ENCODE assay signal across 16 cellular contexts in the genomic region with DNA sequence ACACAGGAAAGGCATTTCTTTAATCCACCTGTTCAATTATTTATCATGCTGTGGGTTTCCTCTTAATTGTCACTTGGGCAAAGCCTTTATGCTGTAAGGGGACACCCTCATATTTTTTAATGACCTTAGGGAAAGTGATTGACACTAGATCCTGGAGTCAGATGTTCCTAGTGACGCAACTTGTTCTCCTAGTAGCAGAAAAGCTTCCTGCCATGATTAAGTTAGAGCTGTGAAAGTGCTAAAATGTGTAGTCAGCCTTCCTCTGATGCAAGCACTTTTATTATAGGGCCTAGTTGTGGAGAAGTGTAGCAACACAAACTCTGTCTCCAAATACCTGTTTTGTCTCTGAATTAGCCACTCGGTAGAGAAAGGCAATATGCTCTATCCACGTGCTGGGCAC. TPM values are rescaled to one million over a fixed set of nuclear protein-coding genes. Genes with fewer than 3 reads are reported as not detected.
DNase-seq lines count a peak whose midpoint lies in the region; ATAC-seq and TF ChIP-seq lines count a peak whose summit lies in the region.
"Had no signal": no experiment of that assay in that cellular context is flagged by ENCODE, and none has a peak within 500 bp of the region (broad histone marks: within the 10 kb centered on the region; RNA-seq: fewer than 3 reads in every experiment).

No MANE protein-coding gene starts in this region.

- no peak for TF ChIP-seq CTCF in MCF 10A (IDR thresholded peaks at IDR 0.05; ENCODE audit: unreplicated experiment)
- TF ChIP-seq CTCF in mammary epithelial cell (conservative IDR thresholded peaks at IDR 0.05 in 1 of 2, IDR thresholded peaks at IDR 0.05 in 1 of 2; ENCODE audit: extremely low read depth in 1 of 2, insufficient read depth in 1 of 2, low read depth in 1 of 2, low read length in 2 of 2): no peak
- TF ChIP-seq CTCF in gastroesophageal sphincter (IDR thresholded peaks at IDR 0.05): no peak
- no peak for TF ChIP-seq CTCF in tibial nerve (IDR thresholded peaks at IDR 0.05)
- no peak for TF ChIP-seq CTCF in glutamatergic neuron (IDR thresholded peaks at IDR 0.05; ENCODE audit: partially characterized antibody, unreplicated experiment)

- dilution Hi-C loops in mammary epithelial cell (cut with HindIII; ENCODE audit: low sequenced_read_pairs): no loop called here

- H3K36me3 ChIP-seq in mammary epithelial cell (ENCODE audit: insufficient read depth, low read length) (no peaks in the 10 kb centered on the region), gastroesophageal sphincter (no peaks in the 10 kb centered on the region), tibial nerve (no peaks in the 10 kb centered on the region)

- intact Hi-C loops in MCF 10A (cut with micrococcal nuclease): no loop called here
- intact Hi-C loops in mammary epithelial cell (cut with micrococcal nuclease): no loop called here

- no peak for TF ChIP-seq POLR2A in gastroesophageal sphincter (IDR thresholded peaks at IDR 0.05)
- no peak for TF ChIP-seq POLR2A in tibial nerve (IDR thresholded peaks at IDR 0.05)

- H3K4me3 ChIP-seq in mammary epithelial cell (replicated peaks in 1 of 3; ENCODE audit: insufficient read depth in 1 of 3, low read depth in 2 of 3, low read length in 3 of 3) (no peak overlapping the region), gastroesophageal sphincter (no peak overlapping the region), tibial nerve (no peak overlapping the region)

- H3K27ac Mint-ChIP-seq in MCF 10A (ENCODE audit: low read depth, unreplicated experiment) (no peak overlapping the region), glutamatergic neuron (ENCODE audit: unreplicated experiment) (no peak overlapping the region)

- CTCF ChIA-PET in MCF 10A (lab: Yijun Ruan, JAX): interaction anchor here (1.3 to 1.7 kb wide), 2 partner anchors 8 to 25 kb away, joined by 3 to 8 read pairs; no protein-coding TSS in a partner anchor
- CTCF ChIA-PET in mammary epithelial cell (lab: Charles Lee; ENCODE audit: low non-redundant PET): no interaction called here

- H3K9ac ChIP-seq in mammary epithelial cell (ENCODE audit: insufficient read depth, low read length): no peak overlapping the region

- H4K20me1 ChIP-seq in mammary epithelial cell (ENCODE audit: insufficient read depth, low read length): no peaks in the 10 kb centered on the region

- H3K36me3 Mint-ChIP-seq in MCF 10A (ENCODE audit: insufficient read depth, unreplicated experiment) (no peaks in the 10 kb centered on the region), glutamatergic neuron (ENCODE audit: unreplicated experiment) (no peaks in the 10 kb centered on the region)

- H3K27me3 Mint-ChIP-seq in MCF 10A (ENCODE audit: insufficient read depth, unreplicated experiment) (no peaks in the 10 kb centered on the region), glutamatergic neuron (ENCODE audit: unreplicated experiment) (no peaks in the 10 kb centered on the region)

- peak; percentile 42 for DNase-seq in MCF 10A (ENCODE audit: unreplicated experiment)
- DNase-seq in mammary epithelial cell: no peak
- peak; percentile 20 for DNase-seq in RPMI8226
- no peak for DNase-seq in tibial nerve (ENCODE audit: low spot score in 2 of 2)
- DNase-seq in glomerular visceral epithelial cell (ENCODE audit: extremely low spot score): no peak
- DNase-seq in glutamatergic neuron: no peak
- DNase-seq: activated effector memory CD4-positive, alpha-beta T cell treated with anti-CD3 and anti-CD28 coated beads, Interleukin-2, amount 50 U/mL, for 16 hours; Karpas-422; left ventricle myocardium superior; substantia nigra had no signal

- WGBS in mammary epithelial cell (ENCODE audit: low coverage, missing lambda C conversion rate): 98% methylated on average over 3 of the region's 3 CpGs
- 45 to 52% methylated on average over 3 of the region's 3 CpGs for WGBS in gastroesophageal sphincter (ENCODE audit: low coverage in 1 of 2), 2 donors
- WGBS in tibial nerve, 2 donors: 53 to 55% methylated on average over 3 of the region's 3 CpGs

- BruUV-seq in MCF 10A (replicated peaks; lab: Mats Ljungman, UMichigan) (no TSS peak), mammary epithelial cell (replicated peaks; lab: Mats Ljungman, UMichigan) (no TSS peak)

- no peaks in the 10 kb centered on the region for H3K9me3 ChIP-seq in mammary epithelial cell (replicated peaks; ENCODE audit: insufficient read depth, low read length)
- H3K9me3 ChIP-seq in gastroesophageal sphincter: no peaks in the 10 kb centered on the region
- no peaks in the 10 kb centered on the region for H3K9me3 ChIP-seq in tibial nerve

- H3K4me3 Mint-ChIP-seq in MCF 10A (ENCODE audit: unreplicated experiment): no peak overlapping the region
- no peak overlapping the region for H3K4me3 Mint-ChIP-seq in glutamatergic neuron (ENCODE audit: unreplicated experiment)
- H3K4me3 Mint-ChIP-seq: neural crest cell had no signal

- in situ Hi-C loops in mammary epithelial cell (cut with MboI; ENCODE audit: low sequenced_read_pairs in 2 of 2): loop anchor here (10.0 kb wide), 2 partner anchors 64 to 186 kb away; no protein-coding TSS in a partner anchor

- H3K9me3 Mint-ChIP-seq in MCF 10A (ENCODE audit: unreplicated experiment) (no peaks in the 10 kb centered on the region), glutamatergic neuron (ENCODE audit: unreplicated experiment) (no peaks in the 10 kb centered on the region)
- H3K9me3 Mint-ChIP-seq: neural crest cell had no signal

- H2AFZ ChIP-seq in mammary epithelial cell (ENCODE audit: low read depth, low read length): no peak overlapping the region

- H3K27ac ChIP-seq in mammary epithelial cell (ENCODE audit: insufficient read depth, low read depth, low read length) (no peak overlapping the region), gastroesophageal sphincter (no peak overlapping the region), tibial nerve (peak overlapping the region in 3 of 4 donors; percentile 32 to 70 (median 47))
- H3K27ac ChIP-seq: HL-60, VCaP had no signal

- ATAC-seq in gastroesophageal sphincter (peak; percentile 63), HG02571 (IDR thresholded peaks at IDR 0.05; ENCODE audit: unreplicated experiment) (no peak)
- ATAC-seq: left ventricle myocardium superior, SK-N-SH treated with all-trans-retinoic acid at 6 μM for 48 hours had no signal

- peaks cover 14% of the 10 kb centered on the region for H3K4me1 Mint-ChIP-seq in MCF 10A (ENCODE audit: insufficient read depth, unreplicated experiment)
- H3K4me1 Mint-ChIP-seq in glutamatergic neuron (ENCODE audit: low read depth, unreplicated experiment): peaks cover 5% of the 10 kb centered on the region

- H3K4me2 ChIP-seq in mammary epithelial cell (ENCODE audit: insufficient read depth, low read depth, low read length): no peak overlapping the region

- H3K27me3 ChIP-seq in mammary epithelial cell (ENCODE audit: insufficient read depth, low read length) (no peaks in the 10 kb centered on the region), gastroesophageal sphincter (no peaks in the 10 kb centered on the region), tibial nerve (no peaks in the 10 kb centered on the region)

- TF ChIP-seq EP300 in gastroesophageal sphincter (IDR thresholded peaks at IDR 0.05) (no peak), tibial nerve (IDR thresholded peaks at IDR 0.05) (peak in 1 of 2 donors; percentile 65)

- POLR2A ChIA-PET in MCF 10A (lab: Yijun Ruan, JAX): no interaction called here

- H3K4me1 ChIP-seq in mammary epithelial cell (ENCODE audit: insufficient read depth, low read length) (no peaks in the 10 kb centered on the region), gastroesophageal sphincter (peaks cover 0 to 33% (median 3%) of the 10 kb centered on the region in 3 donors), tibial nerve (peaks cover 0 to 32% (median 4%) of the 10 kb centered on the region in 4 donors)

- no peaks in the 10 kb centered on the region for H3K79me2 ChIP-seq in mammary epithelial cell (ENCODE audit: insufficient read depth, low read length)

RNA-seq across cellular contexts. Expression of a gene that starts 12.3 kb away (rescaled TPM):
- total RNA-seq in MCF 10A (2022) (1.1 and 1.7 TPM in 2 replicates), mammary epithelial cell (under 1 TPM; 0.16 to 0.50 TPM), gastroesophageal sphincter (10 to 100 TPM in 2 of 4 donors, 1 to 10 TPM in 2; 3.7 to 63.8 (median 10.4) TPM), tibial nerve (10 to 100 TPM; 24.3 to 33.4 (median 28.9) TPM), glutamatergic neuron (ENCODE audit: unreplicated experiment) (1.4 TPM)
- 0.24 TPM for polyA plus RNA-seq in mammary epithelial cell
- not detected for polyA minus RNA-seq in mammary epithelial cell

RNA-seq across cellular contexts. Expression of a gene that starts 40.4 kb away (rescaled TPM):
- total RNA-seq in MCF 10A (2022): 10.2 and 11.9 TPM in 2 replicates
- total RNA-seq in mammary epithelial cell: 10 to 100 TPM; 16.3 to 27.8 TPM
- 22.5 TPM for polyA plus RNA-seq in mammary epithelial cell
- 11.3 TPM for polyA minus RNA-seq in mammary epithelial cell
- 10 to 100 TPM; 11.3 to 27.3 (median 18.8) TPM for total RNA-seq in gastroesophageal sphincter
- total RNA-seq in tibial nerve: 10 to 100 TPM; 30.8 to 62.1 (median 39.7) TPM
- total RNA-seq in glutamatergic neuron (ENCODE audit: unreplicated experiment): 20.5 TPM

Comparison
In these comparisons a context has a peak if more than half of its experiments do, and no peak if none do; other contexts are left out.
1. DNase-seq: peak in MCF 10A (single experiment) and RPMI8226 (single experiment); none in mammary epithelial cell (single experiment), tibial nerve (0 of 2), glomerular visceral epithelial cell (single experiment) and glutamatergic neuron (single experiment).
2. H3K27ac ChIP-seq: peak in tibial nerve (3 of 4); none in mammary epithelial cell (single experiment) and gastroesophageal sphincter (0 of 4).